35 cellular contexts compared by ENCODE assay signal in the genomic region with DNA sequence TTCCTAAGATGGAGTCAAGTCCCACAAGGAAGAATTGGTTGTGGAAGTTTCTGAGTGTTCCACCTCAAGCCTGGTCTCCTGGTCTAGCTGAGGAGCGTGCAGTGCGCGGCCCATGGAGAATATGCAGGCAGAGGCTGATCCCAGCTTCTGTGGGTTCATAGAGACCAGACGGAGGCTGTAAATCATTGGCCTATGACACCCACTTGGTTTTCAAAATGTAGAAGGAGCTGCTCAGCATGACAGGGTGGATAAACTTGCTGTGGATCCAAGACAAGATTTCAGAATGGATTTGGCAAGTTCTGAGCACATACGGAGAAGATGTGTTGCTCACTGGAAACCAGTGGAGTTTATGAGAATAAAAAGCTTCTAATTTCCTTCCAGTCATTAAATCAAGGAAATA. TPM values are rescaled to one million over a fixed set of nuclear protein-coding genes. Genes with fewer than 3 reads are reported as not detected.
DNase-seq lines count a peak whose midpoint lies in the region; ATAC-seq and TF ChIP-seq lines count a peak whose summit lies in the region.
"Had no signal": no experiment of that assay in that cellular context is flagged by ENCODE, and none has a peak within 500 bp of the region (broad histone marks: within the 10 kb centered on the region; RNA-seq: fewer than 3 reads in every experiment).

No MANE protein-coding gene starts in this region.

- peaks cover 8% of the 10 kb centered on the region for H3K9me3 Mint-ChIP-seq in glutamatergic neuron (ENCODE audit: unreplicated experiment)
- H3K9me3 Mint-ChIP-seq: activated naive CD8-positive, alpha-beta T cell treated with anti-CD3 and anti-CD28 coated beads, Interleukin-2, amount 50 U/mL, for 24 hours; activated T-cell treated with anti-CD3 and anti-CD28 coated beads, Interleukin-2, amount 50 U/mL, for 24 hours; HFFc6; T-helper 2 cell treated with Interferon-gamma antibody and Interleukin-4, amounts not matched to agents 5 μg/mL and 100 μg/mL, for 36 hours had no signal

- ATAC-seq in upper lobe of left lung (ENCODE audit: low FRiP score in 2 of 2) = no peak
- ATAC-seq: activated naive CD8-positive, alpha-beta T cell treated with anti-CD3 and anti-CD28 coated beads, Interleukin-2, amount 50 U/mL, for 24 hours; heart left ventricle; PC-3 had no signal

- no peak overlapping the region for H3K4me3 ChIP-seq in coronary artery
- no peak overlapping the region for H3K4me3 ChIP-seq in upper lobe of left lung
- H3K4me3 ChIP-seq: heart left ventricle, sigmoid colon, testis, uterus had no signal

- peaks cover 2% of the 10 kb centered on the region for H3K4me1 Mint-ChIP-seq in glutamatergic neuron (ENCODE audit: low read depth, unreplicated experiment)

- H3K27ac ChIP-seq in coronary artery = no peak overlapping the region
- H3K27ac ChIP-seq in upper lobe of left lung = no peak overlapping the region
- H3K27ac ChIP-seq: heart left ventricle, HL-60, neutrophil, sigmoid colon, testis, uterus had no signal

- no peaks in the 10 kb centered on the region for H3K4me1 ChIP-seq in upper lobe of left lung
- H3K4me1 ChIP-seq: Caco-2, sigmoid colon, testis, uterus had no signal

- no peaks in the 10 kb centered on the region for H3K27me3 ChIP-seq in upper lobe of left lung
- H3K27me3 ChIP-seq: neutrophil, testis, uterus had no signal

- peaks cover 7% of the 10 kb centered on the region for H3K36me3 Mint-ChIP-seq in glutamatergic neuron (ENCODE audit: unreplicated experiment)

- peaks cover 3% of the 10 kb centered on the region for H3K27me3 Mint-ChIP-seq in glutamatergic neuron (ENCODE audit: unreplicated experiment)

- no peak overlapping the region for H3K4me3 Mint-ChIP-seq in glutamatergic neuron (ENCODE audit: unreplicated experiment)
- H3K4me3 Mint-ChIP-seq: activated naive CD8-positive, alpha-beta T cell treated with anti-CD3 and anti-CD28 coated beads, Interleukin-2, amount 50 U/mL, for 24 hours; activated T-cell treated with anti-CD3 and anti-CD28 coated beads, Interleukin-2, amount 50 U/mL, for 24 hours; HFFc6; T-helper 2 cell treated with Interferon-gamma antibody and Interleukin-4, amounts not matched to agents 5 μg/mL and 100 μg/mL, for 36 hours had no signal

- TF ChIP-seq CTCF in coronary artery (IDR thresholded peaks at IDR 0.05) = no peak
- no peak for TF ChIP-seq CTCF in glutamatergic neuron (IDR thresholded peaks at IDR 0.05; ENCODE audit: partially characterized antibody, unreplicated experiment)
- TF ChIP-seq CTCF in upper lobe of left lung (IDR thresholded peaks at IDR 0.05) = no peak

- H3K9me3 ChIP-seq in upper lobe of left lung = no peaks in the 10 kb centered on the region
- H3K9me3 ChIP-seq: Caco-2, heart left ventricle, neutrophil, sigmoid colon, testis, uterus had no signal

- no peaks in the 10 kb centered on the region for H3K36me3 ChIP-seq in upper lobe of left lung
- H3K36me3 ChIP-seq: heart left ventricle, neutrophil, sigmoid colon, uterus had no signal

- peak; percentile 16 for DNase-seq in NCI-H82 (lab: John Stamatoyannopoulos, UW)
- DNase-seq in NCI-H82 treated with DMSO at 0.1 percent for 48 hours (lab: John Stamatoyannopoulos, UW; ENCODE audit: unreplicated experiment) = no peak
- DNase-seq in coronary artery (ENCODE audit: low spot score) = peak; percentile 29
- peak; percentile 54 for DNase-seq in kidney tubule cell (ENCODE audit: low spot score)
- no peak for DNase-seq in NCI-H345 treated with DMSO at 0.1 percent for 48 hours (lab: John Stamatoyannopoulos, UW; ENCODE audit: unreplicated experiment)
- DNase-seq in SW 1271 (lab: John Stamatoyannopoulos, UW) = no peak
- no peak for DNase-seq in glutamatergic neuron
- no peak for DNase-seq in upper lobe of left lung
- DNase-seq: activated CD4-positive, alpha-beta T cell treated with anti-CD3 and anti-CD28 coated beads for 4 hours; activated naive CD8-positive, alpha-beta T cell treated with anti-CD3 and anti-CD28 coated beads, Interleukin-2, amount 50 U/mL, for 24 hours; activated T-cell treated with anti-CD3 and anti-CD28 coated beads, Interleukin-2, amount 50 U/mL, for 24 hours; Caco-2; central memory CD4-positive, alpha-beta T cell; DMS79 treated with DMSO at 0.1 percent for 48 hours; heart left ventricle; HFFc6; Karpas-422; mammary epithelial cell; NCI-H146; NCI-H2171 treated with DMSO at 0.1 percent for 48 hours; NCI-H524; NK-92 treated with Interleukin-12 subunit alpha and Interleukin-12 subunit beta, amount 100 ng/mL, for 24 hours; PC-3; SHP77; sigmoid colon; stimulated activated CD4-positive, alpha-beta T cell treated with anti-CD3 and anti-CD28 coated beads, Interleukin-15, amount 100 ng/mL, for 24 hours; stimulated activated naive CD4-positive, alpha-beta T cell; testis; uterus had no signal

- 83 to 96% methylated on average over 5 of the region's 5 CpGs for WGBS in upper lobe of left lung, 2 donors

- no peak for TF ChIP-seq EP300 in upper lobe of left lung (IDR thresholded peaks at IDR 0.05)

- no peak for TF ChIP-seq POLR2A in upper lobe of left lung (IDR thresholded peaks at IDR 0.05)

- no peak overlapping the region for H3K27ac Mint-ChIP-seq in glutamatergic neuron (ENCODE audit: unreplicated experiment)
- H3K27ac Mint-ChIP-seq: activated naive CD8-positive, alpha-beta T cell treated with anti-CD3 and anti-CD28 coated beads, Interleukin-2, amount 50 U/mL, for 24 hours; activated T-cell treated with anti-CD3 and anti-CD28 coated beads, Interleukin-2, amount 50 U/mL, for 24 hours; HFFc6; progenitor cell of endocrine pancreas; T-helper 2 cell treated with Interferon-gamma antibody and Interleukin-4, amounts not matched to agents 5 μg/mL and 100 μg/mL, for 36 hours had no signal

RNA-seq across cellular contexts. Expression of gene KIF25, which starts 0.7 kb away (rescaled TPM):
- not detected for total RNA-seq in glutamatergic neuron (ENCODE audit: unreplicated experiment)
- total RNA-seq in upper lobe of left lung = under 1 TPM in 3 of 6 donors, not detected in 3; 0.17 to 0.54 (median 0.30) TPM
- total RNA-seq: Caco-2, endothelial cell of umbilical vein, HFFc6, kidney epithelial cell, mammary epithelial cell, PC-3, progenitor cell of endocrine pancreas had no signal

Comparison
In these comparisons a context has a peak if more than half of its experiments do, and no peak if none do; other contexts are left out.
1. DNase-seq: peak in NCI-H82 (single experiment), coronary artery (single experiment) and kidney tubule cell (single experiment); none in NCI-H82 treated with DMSO at 0.1 percent for 48 hours (single experiment), NCI-H345 treated with DMSO at 0.1 percent for 48 hours (single experiment), SW 1271 (0 of 2), glutamatergic neuron (single experiment) and upper lobe of left lung (0 of 2).